In genomic region chr5:41406424-41406823, GRCh38 we compare ENCODE assay signal across 21 cellular contexts.
A peak's percentile ranks its signal among the peaks of the same experiment; 100 is the strongest.
DNase-seq lines count a peak whose midpoint lies in the region; ATAC-seq and TF ChIP-seq lines count a peak whose summit lies in the region.
"Had no signal": no experiment of that assay in that cellular context is flagged by ENCODE, and none has a peak within 500 bp of the region (broad histone marks: within the 10 kb centered on the region; RNA-seq: fewer than 3 reads in every experiment).

No MANE protein-coding gene starts in this region.

- H3K79me2 ChIP-seq in hepatocyte: no peaks in the 10 kb centered on the region
- no peaks in the 10 kb centered on the region for H3K79me2 ChIP-seq in smooth muscle cell (ENCODE audit: low read depth)

- H3K9me3 Mint-ChIP-seq in activated naive CD4-positive, alpha-beta T cell treated with anti-CD3 and anti-CD28 coated beads, Interleukin-2, amount 10 ng/mL, durations not matched to agents 7 days and 5 days: no peaks in the 10 kb centered on the region
- H3K9me3 Mint-ChIP-seq: GM23338 had no signal

- H3K4me3 ChIP-seq in heart right ventricle (no peak overlapping the region), hepatocyte (no peak overlapping the region), smooth muscle cell (peak overlapping the region; percentile 16)
- H3K4me3 ChIP-seq: BLaER1, GM12878, GM23338 had no signal

- H3K36me3 ChIP-seq in heart right ventricle (no peaks in the 10 kb centered on the region), hepatocyte (replicated peaks; ENCODE audit: insufficient read depth, low read depth) (no peaks in the 10 kb centered on the region), smooth muscle cell (ENCODE audit: low read depth) (no peaks in the 10 kb centered on the region)
- H3K36me3 ChIP-seq: BLaER1 had no signal

- CTCF ChIA-PET in activated naive CD4-positive, alpha-beta T cell treated with anti-CD3 and anti-CD28 coated beads, Interleukin-2, amount 10 ng/mL, durations not matched to agents 7 days and 5 days (lab: Charles Lee): no interaction called here
- CTCF ChIA-PET in HEK293T (lab: Yijun Ruan, JAX): no interaction called here

- H3F3A ChIP-seq in smooth muscle cell (ENCODE audit: low read depth): no peaks in the 10 kb centered on the region

- ATAC-seq in heart right ventricle (no peak), left ventricle myocardium superior (no peak), GM21381 (IDR thresholded peaks at IDR 0.05; ENCODE audit: unreplicated experiment) (no peak)
- ATAC-seq: GM12878, GM23338 had no signal

- no peak for TF ChIP-seq CTCF in heart right ventricle (IDR thresholded peaks at IDR 0.05)
- TF ChIP-seq CTCF in hepatocyte (IDR thresholded peaks at IDR 0.05; ENCODE audit: poor library complexity): no peak
- TF ChIP-seq CTCF in smooth muscle cell (IDR thresholded peaks at IDR 0.05; ENCODE audit: borderline replicate concordance, insufficient read depth, poor library complexity, severe bottlenecking): no peak

- no peak overlapping the region for H2AFZ ChIP-seq in hepatocyte
- H2AFZ ChIP-seq in smooth muscle cell (ENCODE audit: low read depth): no peak overlapping the region
- H2AFZ ChIP-seq: GM23338 had no signal

- H3K27ac Mint-ChIP-seq in activated naive CD4-positive, alpha-beta T cell treated with anti-CD3 and anti-CD28 coated beads, Interleukin-2, amount 10 ng/mL, durations not matched to agents 7 days and 5 days: no peak overlapping the region
- H3K27ac Mint-ChIP-seq: GM23338 had no signal

- no peaks in the 10 kb centered on the region for H3K27me3 ChIP-seq in heart right ventricle
- H3K27me3 ChIP-seq in hepatocyte: no peaks in the 10 kb centered on the region
- no peaks in the 10 kb centered on the region for H3K27me3 ChIP-seq in smooth muscle cell (ENCODE audit: low read depth)
- H3K27me3 ChIP-seq: BLaER1 had no signal

- no peaks in the 10 kb centered on the region for H3K9me3 ChIP-seq in heart right ventricle
- H3K9me3 ChIP-seq in hepatocyte (ENCODE audit: low read depth): no peaks in the 10 kb centered on the region
- no peaks in the 10 kb centered on the region for H3K9me3 ChIP-seq in smooth muscle cell (replicated peaks; ENCODE audit: low read depth)
- H3K9me3 ChIP-seq: BLaER1 had no signal

- peak overlapping the region in 8 of 10 donors; percentile 15 to 83 (median 50) for H3K27ac ChIP-seq in heart right ventricle
- H3K27ac ChIP-seq in hepatocyte: peak overlapping the region; percentile 59
- no peak overlapping the region for H3K27ac ChIP-seq in smooth muscle cell (ENCODE audit: low read depth)
- H3K27ac ChIP-seq: BLaER1 had no signal

- no peaks in the 10 kb centered on the region for H3K9me2 ChIP-seq in hepatocyte (replicated peaks; ENCODE audit: insufficient read depth)

- 93 to 100% methylated on average over 1 of the region's 1 CpG for WGBS in heart right ventricle, 2 donors
- WGBS in hepatocyte (ENCODE audit: low lambda C conversion rate, missing lambda C conversion rate): 59% methylated on average over 1 of the region's 1 CpG
- 100% methylated on average over 1 of the region's 1 CpG for WGBS in smooth muscle cell (ENCODE audit: low lambda C conversion rate)

- no peak overlapping the region for H3K4me3 Mint-ChIP-seq in activated naive CD4-positive, alpha-beta T cell treated with anti-CD3 and anti-CD28 coated beads, Interleukin-2, amount 10 ng/mL, durations not matched to agents 7 days and 5 days
- H3K4me3 Mint-ChIP-seq: CD4-positive, alpha-beta memory T cell; GM23338 had no signal

- H4K20me1 ChIP-seq in hepatocyte (ENCODE audit: insufficient read depth, poor library complexity, severe bottlenecking): no peaks in the 10 kb centered on the region
- H4K20me1 ChIP-seq in smooth muscle cell (ENCODE audit: low read depth): no peaks in the 10 kb centered on the region
- H4K20me1 ChIP-seq: BLaER1 had no signal

- H3K36me3 Mint-ChIP-seq in activated naive CD4-positive, alpha-beta T cell treated with anti-CD3 and anti-CD28 coated beads, Interleukin-2, amount 10 ng/mL, durations not matched to agents 7 days and 5 days: no peaks in the 10 kb centered on the region
- H3K36me3 Mint-ChIP-seq: CD4-positive, alpha-beta memory T cell had no signal

- POLR2A ChIA-PET in HEK293T (lab: Yijun Ruan, JAX): no interaction called here

- H3K4me1 ChIP-seq in heart right ventricle: peaks cover 0 to 46% (median 28%) of the 10 kb centered on the region in 9 donors
- H3K4me1 ChIP-seq in hepatocyte (ENCODE audit: insufficient read depth): peaks cover 7% of the 10 kb centered on the region
- no peaks in the 10 kb centered on the region for H3K4me1 ChIP-seq in smooth muscle cell (ENCODE audit: low read depth)
- H3K4me1 ChIP-seq: BLaER1 had no signal

- H3K4me1 Mint-ChIP-seq in activated naive CD4-positive, alpha-beta T cell treated with anti-CD3 and anti-CD28 coated beads, Interleukin-2, amount 10 ng/mL, durations not matched to agents 7 days and 5 days: no peaks in the 10 kb centered on the region
- H3K4me1 Mint-ChIP-seq: CD4-positive, alpha-beta memory T cell had no signal

- no peak for DNase-seq in heart right ventricle
- DNase-seq in left ventricle myocardium superior: no peak
- DNase-seq in HuH-7 (ENCODE audit: low spot score): peak; percentile 30
- peak; percentile 33 for DNase-seq in hepatocyte (ENCODE audit: low spot score)
- DNase-seq in smooth muscle cell (lab: John Stamatoyannopoulos, UW; ENCODE audit: unreplicated experiment): no peak
- DNase-seq in activated naive CD4-positive, alpha-beta T cell treated with anti-CD3 and anti-CD28 coated beads, Interleukin-2, amount 10 ng/mL, durations not matched to agents 7 days and 5 days: no peak
- no peak for DNase-seq in HEK293T (ENCODE audit: extremely low spot score)
- DNase-seq: CD4-positive, alpha-beta memory T cell; DMS53; EL; IMR-90; Karpas-422; NCI-H1417 treated with DMSO at 0.1 percent for 48 hours; NCI-H187 treated with DMSO at 0.1 percent for 48 hours; NCI-H226; NCI-H524; RPMI8226 had no signal

- intact Hi-C loops in heart right ventricle (cut with DNase I): loop anchor here in 1 of 10 donors (5.0 kb wide), 1 partner anchor 51 kb away; no protein-coding TSS in a partner anchor
- intact Hi-C loops in left ventricle myocardium superior (cut with micrococcal nuclease): no loop called here

- H3K4me2 ChIP-seq in hepatocyte: peak overlapping the region; percentile 51
- H3K4me2 ChIP-seq in smooth muscle cell: no peak overlapping the region
- H3K4me2 ChIP-seq: BLaER1, GM23338 had no signal

- no peaks in the 10 kb centered on the region for H3K27me3 Mint-ChIP-seq in activated naive CD4-positive, alpha-beta T cell treated with anti-CD3 and anti-CD28 coated beads, Interleukin-2, amount 10 ng/mL, durations not matched to agents 7 days and 5 days
- H3K27me3 Mint-ChIP-seq: CD4-positive, alpha-beta memory T cell had no signal

- H3K9ac ChIP-seq in smooth muscle cell (ENCODE audit: low read depth): no peak overlapping the region
- H3K9ac ChIP-seq: BLaER1 had no signal

TF ChIP-seq in HEK293T, 16 proteins besides CTCF, POLR2A, EP300 and RAD21:
- no peak for TF ChIP-seq L3MBTL2 (conservative IDR thresholded peaks at IDR 0.05)
- TF ChIP-seq HDGF (IDR thresholded peaks at IDR 0.05; ENCODE audit: borderline replicate concordance): no peak
- no peak for TF ChIP-seq LEF1 (IDR thresholded peaks at IDR 0.05; ENCODE audit: borderline replicate concordance)
- no peak for TF ChIP-seq CTBP1 (IDR thresholded peaks at IDR 0.05; ENCODE audit: borderline replicate concordance)
- no peak for TF ChIP-seq ZNF384 (IDR thresholded peaks at IDR 0.05)
- TF ChIP-seq NFRKB (IDR thresholded peaks at IDR 0.05): no peak
- no peak for TF ChIP-seq BHLHE40 (IDR thresholded peaks at IDR 0.05; ENCODE audit: borderline replicate concordance)
- no peak for TF ChIP-seq TARDBP (IDR thresholded peaks at IDR 0.05)
- TF ChIP-seq, protein P1, sequence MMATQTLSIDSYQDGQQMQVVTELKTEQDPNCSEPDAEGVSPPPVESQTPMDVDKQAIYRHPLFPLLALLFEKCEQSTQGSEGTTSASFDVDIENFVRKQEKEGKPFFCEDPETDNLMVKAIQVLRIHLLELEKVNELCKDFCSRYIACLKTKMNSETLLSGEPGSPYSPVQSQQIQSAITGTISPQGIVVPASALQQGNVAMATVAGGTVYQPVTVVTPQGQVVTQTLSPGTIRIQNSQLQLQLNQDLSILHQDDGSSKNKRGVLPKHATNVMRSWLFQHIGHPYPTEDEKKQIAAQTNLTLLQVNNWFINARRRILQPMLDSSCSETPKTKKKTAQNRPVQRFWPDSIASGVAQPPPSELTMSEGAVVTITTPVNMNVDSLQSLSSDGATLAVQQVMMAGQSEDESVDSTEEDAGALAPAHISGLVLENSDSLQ (IDR thresholded peaks at IDR 0.05): no peak
- TF ChIP-seq FOXK2 (IDR thresholded peaks at IDR 0.05): no peak

Comparison
In these comparisons a context has a peak if more than half of its experiments do, and no peak if none do; other contexts are left out.
1. DNase-seq: peak in HuH-7 (single experiment) and hepatocyte (single experiment); none in heart right ventricle (0 of 2), left ventricle myocardium superior (single experiment), smooth muscle cell (single experiment), activated naive CD4-positive, alpha-beta T cell treated with anti-CD3 and anti-CD28 coated beads, Interleukin-2, amount 10 ng/mL, durations not matched to agents 7 days and 5 days (single experiment) and HEK293T (single experiment).